Comparison of ENCODE assay signal across 8 cellular contexts in the genomic region with DNA sequence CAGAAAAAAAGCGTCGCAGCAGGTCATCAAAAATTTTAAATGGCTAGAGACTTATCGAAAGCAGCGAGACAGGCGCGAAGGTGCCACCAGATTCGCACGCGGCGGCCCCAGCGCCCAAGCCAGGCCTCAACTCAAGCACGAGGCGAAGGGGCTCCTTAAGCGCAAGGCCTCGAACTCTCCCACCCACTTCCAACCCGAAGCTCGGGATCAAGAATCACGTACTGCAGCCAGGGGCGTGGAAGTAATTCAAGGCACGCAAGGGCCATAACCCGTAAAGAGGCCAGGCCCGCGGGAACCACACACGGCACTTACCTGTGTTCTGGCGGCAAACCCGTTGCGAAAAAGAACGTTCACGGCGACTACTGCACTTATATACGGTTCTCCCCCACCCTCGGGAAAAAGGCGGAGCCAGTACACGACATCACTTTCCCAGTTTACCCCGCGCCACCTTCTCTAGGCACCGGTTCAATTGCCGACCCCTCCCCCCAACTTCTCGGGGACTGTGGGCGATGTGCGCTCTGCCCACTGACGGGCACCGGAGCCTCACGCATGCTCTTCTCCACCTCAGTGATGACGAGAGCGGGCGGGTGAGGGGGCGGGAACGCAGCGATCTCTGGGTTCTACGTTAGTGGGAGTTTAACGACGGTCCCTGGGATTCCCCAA. TPM values are rescaled to one million over a fixed set of nuclear protein-coding genes. Genes with fewer than 3 reads are reported as not detected.
DNase-seq lines count a peak whose midpoint lies in the region; ATAC-seq and TF ChIP-seq lines count a peak whose summit lies in the region.

A gene (minus strand): TSS at position 345 of the 663 bp plus-strand sequence. CDS start 1,006 bp downstream, outside the sequence.

- CTCF ChIA-PET in activated CD4-positive, alpha-beta T cell treated with anti-CD3 and anti-CD28 coated beads for 36 hours (lab: Charles Lee): interaction anchor here (1.0 to 4.0 kb wide), 7 partner anchors 27 to 132 kb away, joined by 3 to 28 read pairs (median 7); a partner anchor contains a TSS

- no peak for TF ChIP-seq CTCF in choroid plexus epithelial cell (conservative IDR thresholded peaks at IDR 0.05; ENCODE audit: low read depth, low read length)

- H3K9me3 Mint-ChIP-seq in activated CD4-positive, alpha-beta T cell treated with anti-CD3 and anti-CD28 coated beads for 36 hours (ENCODE audit: low read depth): no peaks in the 10 kb centered on the region

- peak within 1 kb of the TSS; percentile 97 for H3K4me3 Mint-ChIP-seq in activated CD4-positive, alpha-beta T cell treated with anti-CD3 and anti-CD28 coated beads for 36 hours

- peaks cover 54% of the 10 kb centered on the region for H3K36me3 Mint-ChIP-seq in activated CD4-positive, alpha-beta T cell treated with anti-CD3 and anti-CD28 coated beads for 36 hours (ENCODE audit: low read depth)

- DNase-seq in AG20443 (ENCODE audit: low spot score) (peak; percentile 97), NCI-H510A treated with DMSO at 0.1 percent for 48 hours (lab: John Stamatoyannopoulos, UW) (peak; percentile 94), choroid plexus epithelial cell (ENCODE audit: low read depth) (peak; percentile 100), kidney glomerular epithelial cell (lab: John Stamatoyannopoulos, UW) (peak; percentile 99)
- peak; percentile 100 for DNase-seq in activated CD4-positive, alpha-beta T cell treated with anti-CD3 and anti-CD28 coated beads for 36 hours
- DNase-seq in stimulated activated CD4-positive, alpha-beta T cell treated with anti-CD3 and anti-CD28 coated beads, Interleukin-1b, Interleukin-23, amount 100 ng/mL, for 1 hour (ENCODE audit: low read depth in 2 of 2): peak; percentile 99

- H3K4me1 Mint-ChIP-seq in activated CD4-positive, alpha-beta T cell treated with anti-CD3 and anti-CD28 coated beads for 36 hours: peaks cover 25% of the 10 kb centered on the region

- H3K4me3 ChIP-seq in choroid plexus epithelial cell (ENCODE audit: low read depth, low read length): peak within 1 kb of the TSS; percentile 99

- H3K27me3 Mint-ChIP-seq in activated CD4-positive, alpha-beta T cell treated with anti-CD3 and anti-CD28 coated beads for 36 hours: no peaks in the 10 kb centered on the region

- peak within 1 kb of the TSS; percentile 98 for H3K27ac Mint-ChIP-seq in activated CD4-positive, alpha-beta T cell treated with anti-CD3 and anti-CD28 coated beads for 36 hours

- POLR2A ChIA-PET in activated CD4-positive, alpha-beta T cell treated with anti-CD3 and anti-CD28 coated beads for 36 hours (lab: Charles Lee): interaction anchor here (0.7 to 3.4 kb wide), 13 partner anchors 8 to 170 kb away, joined by 3 to 29 read pairs (median 10); a partner anchor contains a TSS

- intact Hi-C loops in activated CD4-positive, alpha-beta T cell treated with anti-CD3 and anti-CD28 coated beads for 36 hours (cut with DNase I, micrococcal nuclease): loop anchor here (1.0 to 5.0 kb wide), 10 partner anchors 60 to 1763 kb away; a partner anchor contains a TSS

- peak; percentile 65 for ATAC-seq in HG03432 (IDR thresholded peaks at IDR 0.05; ENCODE audit: unreplicated experiment)
- peak; percentile 80 for ATAC-seq in activated CD4-positive, alpha-beta T cell treated with anti-CD3 and anti-CD28 coated beads for 36 hours

- peak; percentile 100 for TF ChIP-seq POLR2A in GM19099 (IDR thresholded peaks at IDR 0.05; ENCODE audit: extremely low read depth, insufficient read length, low read depth)

RNA-seq across cellular contexts. Expression of the gene that starts here (rescaled TPM):
- total RNA-seq in activated CD4-positive, alpha-beta T cell treated with anti-CD3 and anti-CD28 coated beads for 36 hours: over 10,000 TPM; 11,209 to 15,482 TPM

Comparison
In these comparisons a context has a peak if more than half of its experiments do, and no peak if none do; other contexts are left out.
1. Peak in every context shown above with its lines: DNase-seq, ATAC-seq and H3K4me3 ChIP-seq.